ENCODE assay signal across 1 cellular context in the genomic region with DNA sequence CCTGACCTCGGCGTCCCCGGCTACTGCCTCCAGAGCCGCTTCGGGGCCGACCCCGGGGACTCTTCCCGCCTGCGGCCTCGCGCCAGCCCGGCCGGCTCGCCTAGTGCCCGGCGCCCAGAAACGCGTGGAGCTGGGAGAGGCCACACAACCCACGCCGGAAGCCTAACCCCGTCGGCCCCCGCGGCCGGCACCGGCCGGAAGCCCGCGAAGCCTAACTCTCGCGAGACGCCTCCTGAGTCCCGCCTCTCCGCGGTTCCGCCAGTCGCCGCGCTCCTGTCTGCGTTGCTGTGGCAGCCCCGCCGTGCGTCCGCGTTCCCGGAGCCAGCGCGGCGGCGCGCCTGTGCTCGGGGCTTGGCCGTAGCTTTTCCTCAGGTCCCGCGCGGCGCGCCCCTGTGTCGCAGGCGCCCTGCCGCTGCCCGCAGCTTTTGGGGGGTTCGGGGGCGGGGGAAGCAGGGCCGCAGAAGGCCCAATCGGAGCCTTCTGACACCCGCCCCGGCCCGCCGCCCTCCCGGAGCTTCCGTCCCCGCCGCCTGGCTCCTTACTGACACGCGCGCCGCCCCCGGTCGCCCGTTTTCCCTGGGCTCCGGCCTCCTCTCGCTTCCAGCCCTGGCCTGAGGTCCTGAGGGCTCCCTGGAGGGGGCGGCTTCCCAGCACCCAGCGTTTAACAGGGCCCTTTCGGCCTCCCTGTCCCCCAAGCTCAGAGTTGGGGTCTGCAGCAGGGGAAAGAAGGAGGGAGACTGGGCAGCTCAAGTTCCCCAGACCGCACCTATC.
TF ChIP-seq lines count a peak whose summit lies in the region.

No MANE protein-coding gene starts in this region.

TF ChIP-seq in HEK293, 187 proteins besides CTCF, POLR2A, EP300 and RAD21 (continued from another document and continues in another):
- no peak for TF ChIP-seq REST (tag by site-specific recombination; IDR thresholded peaks at IDR 0.05)
- TF ChIP-seq ZNF670 (tag by site-specific recombination; IDR thresholded peaks at IDR 0.05; ENCODE audit: low read depth), result no peak
- 0 out of 2 replicates have a peak, but pooled peaks have one; percentile 22 for TF ChIP-seq ZNF639 (tag by site-specific recombination; IDR thresholded peaks at IDR 0.05)
- peak; percentile 70 for TF ChIP-seq ZSCAN30 (tag by site-specific recombination; IDR thresholded peaks at IDR 0.05)
- TF ChIP-seq ZNF133 (tag by site-specific recombination; IDR thresholded peaks at IDR 0.05), result no peak
- TF ChIP-seq ZSCAN5A (tag by site-specific recombination; IDR thresholded peaks at IDR 0.05), result no peak
- no peak for TF ChIP-seq ZNF529 (tag by site-specific recombination; IDR thresholded peaks at IDR 0.05; ENCODE audit: insufficient replicate concordance)
- TF ChIP-seq, protein P1, sequence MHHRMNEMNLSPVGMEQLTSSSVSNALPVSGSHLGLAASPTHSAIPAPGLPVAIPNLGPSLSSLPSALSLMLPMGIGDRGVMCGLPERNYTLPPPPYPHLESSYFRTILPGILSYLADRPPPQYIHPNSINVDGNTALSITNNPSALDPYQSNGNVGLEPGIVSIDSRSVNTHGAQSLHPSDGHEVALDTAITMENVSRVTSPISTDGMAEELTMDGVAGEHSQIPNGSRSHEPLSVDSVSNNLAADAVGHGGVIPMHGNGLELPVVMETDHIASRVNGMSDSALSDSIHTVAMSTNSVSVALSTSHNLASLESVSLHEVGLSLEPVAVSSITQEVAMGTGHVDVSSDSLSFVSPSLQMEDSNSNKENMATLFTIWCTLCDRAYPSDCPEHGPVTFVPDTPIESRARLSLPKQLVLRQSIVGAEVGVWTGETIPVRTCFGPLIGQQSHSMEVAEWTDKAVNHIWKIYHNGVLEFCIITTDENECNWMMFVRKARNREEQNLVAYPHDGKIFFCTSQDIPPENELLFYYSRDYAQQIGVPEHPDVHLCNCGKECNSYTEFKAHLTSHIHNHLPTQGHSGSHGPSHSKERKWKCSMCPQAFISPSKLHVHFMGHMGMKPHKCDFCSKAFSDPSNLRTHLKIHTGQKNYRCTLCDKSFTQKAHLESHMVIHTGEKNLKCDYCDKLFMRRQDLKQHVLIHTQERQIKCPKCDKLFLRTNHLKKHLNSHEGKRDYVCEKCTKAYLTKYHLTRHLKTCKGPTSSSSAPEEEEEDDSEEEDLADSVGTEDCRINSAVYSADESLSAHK (tag by site-specific recombination; IDR thresholded peaks at IDR 0.05), result no peak
- no peak for TF ChIP-seq MEIS1 (CRISPR knock-in tag; IDR thresholded peaks at IDR 0.05; ENCODE audit: borderline replicate concordance)
- TF ChIP-seq ZNF280D (tag by site-specific recombination; IDR thresholded peaks at IDR 0.05), result no peak
- TF ChIP-seq ZNF214 (tag by site-specific recombination; IDR thresholded peaks at IDR 0.05; ENCODE audit: borderline replicate concordance), result no peak
- TF ChIP-seq ZBTB48 (tag by site-specific recombination; IDR thresholded peaks at IDR 0.05), result peak; percentile 61
- no peak for TF ChIP-seq ZNF521 (tag by site-specific recombination; IDR thresholded peaks at IDR 0.05)
- TF ChIP-seq ZNF510 (tag by site-specific recombination; IDR thresholded peaks at IDR 0.05; ENCODE audit: insufficient replicate concordance), result no peak
- TF ChIP-seq ZNF184 (tag by site-specific recombination; IDR thresholded peaks at IDR 0.05), result no peak
- TF ChIP-seq ZNF654 (tag by site-specific recombination; IDR thresholded peaks at IDR 0.05; ENCODE audit: low read depth), result no peak
- TF ChIP-seq ZNF596 (tag by site-specific recombination; IDR thresholded peaks at IDR 0.05), result no peak
- TF ChIP-seq ZNF140 (tag by site-specific recombination; IDR thresholded peaks at IDR 0.05), result no peak
- 0 out of 2 replicates have a peak, but pooled peaks have one; percentile 52 for TF ChIP-seq ZNF324 (tag by site-specific recombination; IDR thresholded peaks at IDR 0.05)
- TF ChIP-seq GLI4 (tag by site-specific recombination; IDR thresholded peaks at IDR 0.05), result no peak
- no peak for TF ChIP-seq ZNF221 (tag by site-specific recombination; IDR thresholded peaks at IDR 0.05; ENCODE audit: borderline replicate concordance)
- TF ChIP-seq ZNF132 (tag by site-specific recombination; IDR thresholded peaks at IDR 0.05; ENCODE audit: borderline replicate concordance), result no peak
- no peak for TF ChIP-seq PRDM1 (tag by site-specific recombination; IDR thresholded peaks at IDR 0.05)
- no peak for TF ChIP-seq FEZF1 (tag by site-specific recombination; IDR thresholded peaks at IDR 0.05)
- TF ChIP-seq BCL11A (tag by site-specific recombination; IDR thresholded peaks at IDR 0.05; ENCODE audit: low read depth), result no peak
- TF ChIP-seq ZSCAN18 (tag by site-specific recombination; IDR thresholded peaks at IDR 0.05), result no peak
- TF ChIP-seq YY1 (tag by site-specific recombination; IDR thresholded peaks at IDR 0.05), result no peak; the same call in 1 of the 2 replicates
- no peak for TF ChIP-seq ZNF155 (tag by site-specific recombination; IDR thresholded peaks at IDR 0.05)
- TF ChIP-seq ZNF148 (tag by site-specific recombination; IDR thresholded peaks at IDR 0.05; ENCODE audit: borderline replicate concordance), result no peak
- TF ChIP-seq ZNF624 (tag by site-specific recombination; IDR thresholded peaks at IDR 0.05), result no peak
- no peak for TF ChIP-seq YY2 (tag by site-specific recombination; IDR thresholded peaks at IDR 0.05)
- TF ChIP-seq ZBTB17 (tag by site-specific recombination; IDR thresholded peaks at IDR 0.05), result peak; percentile 51; the same call in 1 of the 2 replicates
- TF ChIP-seq ZNF157 (tag by site-specific recombination; IDR thresholded peaks at IDR 0.05), result no peak
- TF ChIP-seq ZNF785 (tag by site-specific recombination; IDR thresholded peaks at IDR 0.05), result no peak
- TF ChIP-seq ZNF426 (tag by site-specific recombination; IDR thresholded peaks at IDR 0.05), result no peak
- TF ChIP-seq ZBTB8A (tag by site-specific recombination; IDR thresholded peaks at IDR 0.05), result peak; percentile 92
- TF ChIP-seq, protein P2, sequence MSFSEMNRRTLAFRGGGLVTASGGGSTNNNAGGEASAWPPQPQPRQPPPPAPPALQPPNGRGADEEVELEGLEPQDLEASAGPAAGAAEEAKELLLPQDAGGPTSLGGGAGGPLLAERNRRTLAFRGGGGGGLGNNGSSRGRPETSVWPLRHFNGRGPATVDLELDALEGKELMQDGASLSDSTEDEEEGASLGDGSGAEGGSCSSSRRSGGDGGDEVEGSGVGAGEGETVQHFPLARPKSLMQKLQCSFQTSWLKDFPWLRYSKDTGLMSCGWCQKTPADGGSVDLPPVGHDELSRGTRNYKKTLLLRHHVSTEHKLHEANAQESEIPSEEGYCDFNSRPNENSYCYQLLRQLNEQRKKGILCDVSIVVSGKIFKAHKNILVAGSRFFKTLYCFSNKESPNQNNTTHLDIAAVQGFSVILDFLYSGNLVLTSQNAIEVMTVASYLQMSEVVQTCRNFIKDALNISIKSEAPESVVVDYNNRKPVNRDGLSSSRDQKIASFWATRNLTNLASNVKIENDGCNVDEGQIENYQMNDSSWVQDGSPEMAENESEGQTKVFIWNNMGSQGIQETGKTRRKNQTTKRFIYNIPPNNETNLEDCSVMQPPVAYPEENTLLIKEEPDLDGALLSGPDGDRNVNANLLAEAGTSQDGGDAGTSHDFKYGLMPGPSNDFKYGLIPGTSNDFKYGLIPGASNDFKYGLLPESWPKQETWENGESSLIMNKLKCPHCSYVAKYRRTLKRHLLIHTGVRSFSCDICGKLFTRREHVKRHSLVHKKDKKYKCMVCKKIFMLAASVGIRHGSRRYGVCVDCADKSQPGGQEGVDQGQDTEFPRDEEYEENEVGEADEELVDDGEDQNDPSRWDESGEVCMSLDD (tag by site-specific recombination; IDR thresholded peaks at IDR 0.05), result peak; percentile 66; the same call in 1 of the 2 replicates
- TF ChIP-seq KLF10 (tag by site-specific recombination; IDR thresholded peaks at IDR 0.05), result peak; percentile 51; the same call in 1 of the 2 replicates
- no peak for TF ChIP-seq ZNF530 (tag by site-specific recombination; IDR thresholded peaks at IDR 0.05; ENCODE audit: low read depth)
- no peak for TF ChIP-seq ZNF112 (tag by site-specific recombination; IDR thresholded peaks at IDR 0.05)
